1 cellular context compared by ENCODE assay signal in genomic region chr7:115722302-115722701, GRCh38.
TF ChIP-seq lines count a peak whose summit lies in the region.

No MANE protein-coding gene starts in this region.

TF ChIP-seq in GM23338, 12 proteins besides CTCF, POLR2A, EP300 and RAD21 (continued from another document):
- TF ChIP-seq ZNF462 (CRISPR knock-in tag; IDR thresholded peaks at IDR 0.05): no peak
- TF ChIP-seq REST (IDR thresholded peaks at IDR 0.05; ENCODE audit: unreplicated experiment): no peak
- no peak for TF ChIP-seq ETS1 (IDR thresholded peaks at IDR 0.05)
- no peak for TF ChIP-seq EZH2 (IDR thresholded peaks at IDR 0.05; ENCODE audit: low read depth, unreplicated experiment)
- no peak for TF ChIP-seq STAT1 (IDR thresholded peaks at IDR 0.05; ENCODE audit: unreplicated experiment)
- TF ChIP-seq ZNF114 (CRISPR knock-in tag; IDR thresholded peaks at IDR 0.05): no peak
